In the genomic region with DNA sequence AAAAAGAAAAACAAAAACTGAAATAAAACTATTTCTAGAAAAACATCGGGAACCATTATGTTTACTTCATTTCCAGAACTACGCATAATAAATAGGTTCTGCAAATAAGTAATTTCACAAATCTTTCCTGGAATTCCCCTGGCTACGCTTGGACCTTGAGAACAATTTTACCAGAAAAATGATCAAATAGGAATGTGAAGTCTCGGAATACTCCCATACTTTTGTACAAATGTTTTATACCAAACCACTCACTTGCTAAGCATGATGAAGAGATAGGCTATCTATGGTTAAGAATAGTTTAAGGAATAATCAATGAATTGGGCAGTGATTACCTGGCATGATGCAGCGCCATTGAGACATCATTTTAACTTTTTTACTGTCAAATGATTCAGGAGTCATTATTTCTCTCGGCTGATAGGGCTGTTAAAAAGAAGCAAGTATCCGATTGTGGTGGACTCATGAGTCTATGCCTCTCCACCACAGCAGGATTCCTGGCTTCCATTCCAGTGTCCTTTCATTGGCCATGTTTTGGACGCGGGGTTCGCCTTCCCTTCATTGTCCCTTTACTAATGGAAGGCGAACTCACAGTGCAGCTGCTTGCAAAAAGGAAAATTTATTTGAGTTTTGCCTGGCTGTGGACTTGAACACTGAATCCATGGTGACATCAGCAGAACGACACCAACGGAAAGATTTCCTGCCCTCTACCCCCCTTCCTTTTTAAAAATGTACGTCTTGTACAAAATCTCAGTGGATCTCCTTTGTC, we compare ENCODE assay signal across 16 cellular contexts. TPM values are rescaled to one million over a fixed set of nuclear protein-coding genes. Genes with fewer than 3 reads are reported as not detected.
DNase-seq lines count a peak whose midpoint lies in the region; ATAC-seq, FAIRE-seq and TF ChIP-seq lines count a peak whose summit lies in the region.
"Had no signal": no experiment of that assay in that cellular context is flagged by ENCODE, and none has a peak within 500 bp of the region (broad histone marks: within the 10 kb centered on the region; RNA-seq: fewer than 3 reads in every experiment).

No MANE protein-coding gene starts in this region.

- no peaks in the 10 kb centered on the region for H3K9me3 Mint-ChIP-seq in endothelial cell (ENCODE audit: unreplicated experiment)
- H3K9me3 Mint-ChIP-seq: activated CD4-positive, alpha-beta memory T cell treated with anti-CD3 and anti-CD28 coated beads, Interleukin-2, amount 10 ng/mL, durations not matched to agents 7 days and 5 days; activated naive CD8-positive, alpha-beta T cell treated with anti-CD3 and anti-CD28 coated beads for 36 hours; neural crest cell; T-cell had no signal

- DNase-seq in HTR-8/SVneo (ENCODE audit: insufficient read length, low spot score) (no peak), fibroblast of villous mesenchyme (ENCODE audit: low read depth) (no peak), sciatic nerve (ENCODE audit: low spot score) (no peak), endothelial cell (ENCODE audit: low spot score) (no peak), HuH-7.5 (ENCODE audit: low spot score) (no peak)
- no peak for DNase-seq in effector CD4-positive, alpha-beta T cell
- DNase-seq: activated CD4-positive, alpha-beta memory T cell treated with anti-CD3 and anti-CD28 coated beads, Interleukin-2, amount 10 ng/mL, durations not matched to agents 7 days and 5 days; activated naive CD8-positive, alpha-beta T cell treated with anti-CD3 and anti-CD28 coated beads for 36 hours; MM.1S; NCI-H774; stimulated activated CD4-positive, alpha-beta T cell treated with anti-CD3 and anti-CD28 coated beads, Interleukin-4, amount 100 ng/mL, for 24 hours; T-cell had no signal

- no peaks in the 10 kb centered on the region for H3K27me3 ChIP-seq in stomach smooth muscle (ENCODE audit: control insufficient read depth in 1 of 2, insufficient read depth in 2 of 2, low read length in 2 of 2)

- H3K4me1 ChIP-seq in stomach smooth muscle (ENCODE audit: control insufficient read depth, insufficient read depth, low read length): peaks cover 31% of the 10 kb centered on the region

- H3K4me1 Mint-ChIP-seq in endothelial cell (ENCODE audit: unreplicated experiment): peaks cover 4% of the 10 kb centered on the region

- ATAC-seq in sciatic nerve: no peak
- ATAC-seq: T-cell had no signal

- TF ChIP-seq CTCF in fibroblast of villous mesenchyme (IDR thresholded peaks at IDR 0.05; ENCODE audit: insufficient read depth, low read depth, low read length) (no peak), endothelial cell (IDR thresholded peaks at IDR 0.05; ENCODE audit: unreplicated experiment) (no peak)

- FAIRE-seq in HTR-8/SVneo (lab: Jason Lieb, UNC): peak; percentile 44
- FAIRE-seq: GM12892 had no signal

- H3K27me3 Mint-ChIP-seq in endothelial cell (ENCODE audit: unreplicated experiment): no peaks in the 10 kb centered on the region
- H3K27me3 Mint-ChIP-seq: activated CD4-positive, alpha-beta memory T cell treated with anti-CD3 and anti-CD28 coated beads, Interleukin-2, amount 10 ng/mL, durations not matched to agents 7 days and 5 days had no signal

- no peak overlapping the region for H3K4me3 Mint-ChIP-seq in endothelial cell (ENCODE audit: unreplicated experiment)
- H3K4me3 Mint-ChIP-seq: activated CD4-positive, alpha-beta memory T cell treated with anti-CD3 and anti-CD28 coated beads, Interleukin-2, amount 10 ng/mL, durations not matched to agents 7 days and 5 days; neural crest cell had no signal

- no peak overlapping the region for H3K27ac Mint-ChIP-seq in endothelial cell (ENCODE audit: unreplicated experiment)
- H3K27ac Mint-ChIP-seq: activated CD4-positive, alpha-beta memory T cell treated with anti-CD3 and anti-CD28 coated beads, Interleukin-2, amount 10 ng/mL, durations not matched to agents 7 days and 5 days; activated naive CD8-positive, alpha-beta T cell treated with anti-CD3 and anti-CD28 coated beads for 36 hours; T-cell had no signal

- intact Hi-C loops in sciatic nerve (cut with DNase I): no loop called here

- H3K4me3 ChIP-seq in fibroblast of villous mesenchyme (ENCODE audit: low read depth, low read length): peak overlapping the region; percentile 43
- peak overlapping the region; percentile 27 to 73 for H3K4me3 ChIP-seq in stomach smooth muscle (ENCODE audit: low read length in 2 of 2)

- H3K36me3 Mint-ChIP-seq in endothelial cell (ENCODE audit: low read depth, unreplicated experiment): no peaks in the 10 kb centered on the region
- H3K36me3 Mint-ChIP-seq: activated naive CD8-positive, alpha-beta T cell treated with anti-CD3 and anti-CD28 coated beads for 36 hours; T-cell had no signal

- H3K27ac ChIP-seq in angular gyrus (ENCODE audit: low read depth, low read length) (peak overlapping the region; percentile 23), stomach smooth muscle (ENCODE audit: low read length) (peak overlapping the region; percentile 81)

- no peaks in the 10 kb centered on the region for H3K36me3 ChIP-seq in stomach smooth muscle (ENCODE audit: control insufficient read depth in 2 of 2, insufficient read depth in 2 of 2, low read length in 2 of 2)

- H3K9ac ChIP-seq in stomach smooth muscle (ENCODE audit: low read length in 2 of 2): peak overlapping the region in 1 of 2 donors; percentile 69

- H3K9me3 ChIP-seq in stomach smooth muscle (ENCODE audit: control insufficient read depth in 2 of 2, low read length in 2 of 2): no peaks in the 10 kb centered on the region

RNA-seq across cellular contexts. Expression of gene BLID, which starts 39.9 kb away (rescaled TPM):
- total RNA-seq in fibroblast of villous mesenchyme (6.0 and 9.3 TPM in 2 replicates), sciatic nerve (9.3 TPM), endothelial cell (ENCODE audit: unreplicated experiment) (not detected)
- total RNA-seq: activated CD4-positive, alpha-beta memory T cell treated with anti-CD3 and anti-CD28 coated beads, Interleukin-2, amount 10 ng/mL, durations not matched to agents 7 days and 5 days; activated naive CD8-positive, alpha-beta T cell treated with anti-CD3 and anti-CD28 coated beads for 36 hours; neural crest cell; T-cell had no signal
